1 cellular context compared by ENCODE assay signal in the genomic region with DNA sequence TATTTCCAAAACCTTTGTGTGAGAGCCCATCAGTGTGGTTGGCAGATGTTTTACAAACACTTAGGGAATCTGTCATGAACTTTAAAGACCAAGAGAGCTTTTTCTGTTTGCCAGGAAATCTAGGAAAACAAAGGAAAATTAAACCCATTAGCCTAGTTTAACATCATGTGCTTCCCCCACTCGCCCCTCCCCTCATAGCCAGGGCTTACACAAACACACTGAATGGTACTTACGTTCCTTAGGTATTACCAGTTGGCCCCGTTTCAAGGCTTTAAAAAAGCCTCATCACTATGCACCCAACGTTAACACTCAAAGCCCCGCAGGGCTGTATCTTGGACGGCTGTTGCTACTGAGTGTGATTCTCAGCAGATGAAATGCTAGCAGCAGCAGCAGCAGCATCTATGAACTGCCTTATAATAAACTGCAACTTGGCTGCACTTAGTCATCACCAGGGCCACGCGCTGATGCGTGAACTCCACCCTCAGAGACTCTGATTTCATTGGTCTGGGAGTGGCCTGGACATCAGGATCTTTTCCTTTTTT.
TF ChIP-seq lines count a peak whose summit lies in the region.

No MANE protein-coding gene starts in this region.

TF ChIP-seq in HEK293, 187 proteins besides CTCF, POLR2A, EP300 and RAD21 (continued from another document and continues in another):
- peak; percentile 88 for TF ChIP-seq ZNF398 (tag by site-specific recombination; IDR thresholded peaks at IDR 0.05)
- TF ChIP-seq ZNF26 (tag by site-specific recombination; IDR thresholded peaks at IDR 0.05) = no peak
- TF ChIP-seq ZNF223 (tag by site-specific recombination; IDR thresholded peaks at IDR 0.05) = no peak
- peak; percentile 99 for TF ChIP-seq OSR2 (tag by site-specific recombination; IDR thresholded peaks at IDR 0.05)
- TF ChIP-seq, protein P1, sequence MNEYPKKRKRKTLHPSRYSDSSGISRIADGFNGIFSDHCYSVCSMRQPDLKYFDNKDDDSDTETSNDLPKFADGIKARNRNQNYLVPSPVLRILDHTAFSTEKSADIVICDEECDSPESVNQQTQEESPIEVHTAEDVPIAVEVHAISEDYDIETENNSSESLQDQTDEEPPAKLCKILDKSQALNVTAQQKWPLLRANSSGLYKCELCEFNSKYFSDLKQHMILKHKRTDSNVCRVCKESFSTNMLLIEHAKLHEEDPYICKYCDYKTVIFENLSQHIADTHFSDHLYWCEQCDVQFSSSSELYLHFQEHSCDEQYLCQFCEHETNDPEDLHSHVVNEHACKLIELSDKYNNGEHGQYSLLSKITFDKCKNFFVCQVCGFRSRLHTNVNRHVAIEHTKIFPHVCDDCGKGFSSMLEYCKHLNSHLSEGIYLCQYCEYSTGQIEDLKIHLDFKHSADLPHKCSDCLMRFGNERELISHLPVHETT (tag by site-specific recombination; IDR thresholded peaks at IDR 0.05) = 0 out of 2 replicates have a peak, but pooled peaks have one; percentile 13
- peak; percentile 86 for TF ChIP-seq ZNF660 (tag by site-specific recombination; IDR thresholded peaks at IDR 0.05)
- TF ChIP-seq ZNF561 (tag by site-specific recombination; IDR thresholded peaks at IDR 0.05; ENCODE audit: borderline replicate concordance) = peak; percentile 42; the same call in 1 of the 2 replicates
- TF ChIP-seq ZNF2 (tag by site-specific recombination; IDR thresholded peaks at IDR 0.05) = no peak; the same call in 1 of the 2 replicates
- peak; percentile 100 for TF ChIP-seq ZBTB44 (tag by site-specific recombination; IDR thresholded peaks at IDR 0.05)
- TF ChIP-seq ZBTB11 (tag by site-specific recombination; conservative IDR thresholded peaks at IDR 0.05; ENCODE audit: low read depth) = no peak
- TF ChIP-seq HOXD13 (CRISPR knock-in tag; IDR thresholded peaks at IDR 0.05; ENCODE audit: borderline replicate concordance) = no peak
- TF ChIP-seq, protein P2, sequence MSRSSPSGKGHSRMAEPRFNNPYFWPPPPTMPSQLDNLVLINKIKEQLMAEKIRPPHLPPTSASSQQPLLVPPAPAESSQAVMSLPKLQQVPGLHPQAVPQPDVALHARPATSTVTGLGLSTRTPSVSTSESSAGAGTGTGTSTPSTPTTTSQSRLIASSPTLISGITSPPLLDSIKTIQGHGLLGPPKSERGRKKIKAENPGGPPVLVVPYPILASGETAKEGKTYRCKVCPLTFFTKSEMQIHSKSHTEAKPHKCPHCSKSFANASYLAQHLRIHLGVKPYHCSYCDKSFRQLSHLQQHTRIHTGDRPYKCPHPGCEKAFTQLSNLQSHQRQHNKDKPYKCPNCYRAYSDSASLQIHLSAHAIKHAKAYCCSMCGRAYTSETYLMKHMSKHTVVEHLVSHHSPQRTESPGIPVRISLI (tag by site-specific recombination; IDR thresholded peaks at IDR 0.05) = 0 out of 2 replicates have a peak, but pooled peaks have one; percentile 9
- TF ChIP-seq, protein P3, sequence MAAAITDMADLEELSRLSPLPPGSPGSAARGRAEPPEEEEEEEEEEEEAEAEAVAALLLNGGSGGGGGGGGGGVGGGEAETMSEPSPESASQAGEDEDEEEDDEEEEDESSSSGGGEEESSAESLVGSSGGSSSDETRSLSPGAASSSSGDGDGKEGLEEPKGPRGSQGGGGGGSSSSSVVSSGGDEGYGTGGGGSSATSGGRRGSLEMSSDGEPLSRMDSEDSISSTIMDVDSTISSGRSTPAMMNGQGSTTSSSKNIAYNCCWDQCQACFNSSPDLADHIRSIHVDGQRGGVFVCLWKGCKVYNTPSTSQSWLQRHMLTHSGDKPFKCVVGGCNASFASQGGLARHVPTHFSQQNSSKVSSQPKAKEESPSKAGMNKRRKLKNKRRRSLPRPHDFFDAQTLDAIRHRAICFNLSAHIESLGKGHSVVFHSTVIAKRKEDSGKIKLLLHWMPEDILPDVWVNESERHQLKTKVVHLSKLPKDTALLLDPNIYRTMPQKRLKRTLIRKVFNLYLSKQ (tag by site-specific recombination; IDR thresholded peaks at IDR 0.05; ENCODE audit: borderline replicate concordance) = no peak
- TF ChIP-seq ZNF692 (tag by site-specific recombination; IDR thresholded peaks at IDR 0.05) = peak; percentile 61
- TF ChIP-seq, protein P4, sequence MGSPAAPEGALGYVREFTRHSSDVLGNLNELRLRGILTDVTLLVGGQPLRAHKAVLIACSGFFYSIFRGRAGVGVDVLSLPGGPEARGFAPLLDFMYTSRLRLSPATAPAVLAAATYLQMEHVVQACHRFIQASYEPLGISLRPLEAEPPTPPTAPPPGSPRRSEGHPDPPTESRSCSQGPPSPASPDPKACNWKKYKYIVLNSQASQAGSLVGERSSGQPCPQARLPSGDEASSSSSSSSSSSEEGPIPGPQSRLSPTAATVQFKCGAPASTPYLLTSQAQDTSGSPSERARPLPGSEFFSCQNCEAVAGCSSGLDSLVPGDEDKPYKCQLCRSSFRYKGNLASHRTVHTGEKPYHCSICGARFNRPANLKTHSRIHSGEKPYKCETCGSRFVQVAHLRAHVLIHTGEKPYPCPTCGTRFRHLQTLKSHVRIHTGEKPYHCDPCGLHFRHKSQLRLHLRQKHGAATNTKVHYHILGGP (tag by site-specific recombination; IDR thresholded peaks at IDR 0.05) = peak; percentile 81
- TF ChIP-seq WT1 (tag by site-specific recombination; IDR thresholded peaks at IDR 0.05) = peak; percentile 69
- TF ChIP-seq IKZF3 (tag by site-specific recombination; IDR thresholded peaks at IDR 0.05) = 0 out of 2 replicates have a peak, but pooled peaks have one; percentile 43
- no peak for TF ChIP-seq ZNF544 (tag by site-specific recombination; IDR thresholded peaks at IDR 0.05)
- peak; percentile 82 for TF ChIP-seq SP7 (tag by site-specific recombination; IDR thresholded peaks at IDR 0.05)
- TF ChIP-seq, protein P5, sequence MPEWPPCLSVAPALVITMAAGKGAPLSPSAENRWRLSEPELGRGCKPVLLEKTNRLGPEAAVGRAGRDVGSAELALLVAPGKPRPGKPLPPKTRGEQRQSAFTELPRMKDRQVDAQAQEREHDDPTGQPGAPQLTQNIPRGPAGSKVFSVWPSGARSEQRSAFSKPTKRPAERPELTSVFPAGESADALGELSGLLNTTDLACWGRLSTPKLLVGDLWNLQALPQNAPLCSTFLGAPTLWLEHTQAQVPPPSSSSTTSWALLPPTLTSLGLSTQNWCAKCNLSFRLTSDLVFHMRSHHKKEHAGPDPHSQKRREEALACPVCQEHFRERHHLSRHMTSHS (tag by site-specific recombination; IDR thresholded peaks at IDR 0.05) = no peak
- TF ChIP-seq KLF1 (tag by site-specific recombination; IDR thresholded peaks at IDR 0.05) = peak; percentile 35; the same call in 1 of the 2 replicates
- TF ChIP-seq TRIM28 (IDR thresholded peaks at IDR 0.05; ENCODE audit: borderline replicate concordance, low read length) = peak; percentile 88; the same call in 1 of the 2 replicates
- peak; percentile 16; the same call in 1 of the 2 replicates for TF ChIP-seq ZNF302 (tag by site-specific recombination; IDR thresholded peaks at IDR 0.05; ENCODE audit: low read depth)
- TF ChIP-seq ZFP41 (tag by site-specific recombination; IDR thresholded peaks at IDR 0.05; ENCODE audit: borderline replicate concordance) = no peak
- TF ChIP-seq TSHZ1 (tag by site-specific recombination; IDR thresholded peaks at IDR 0.05; ENCODE audit: borderline replicate concordance) = no peak
- 0 out of 2 replicates have a peak, but pooled peaks have one; percentile 27 for TF ChIP-seq SCRT1 (tag by site-specific recombination; IDR thresholded peaks at IDR 0.05; ENCODE audit: borderline replicate concordance)
- TF ChIP-seq GLIS1 (tag by site-specific recombination; IDR thresholded peaks at IDR 0.05) = peak; percentile 41; the same call in 1 of the 2 replicates
- peak; percentile 63 for TF ChIP-seq ZNF366 (tag by site-specific recombination; conservative IDR thresholded peaks at IDR 0.05)
